Comparison of ENCODE assay signal across 12 cellular contexts in genomic region chr14:99560946-99561683, GRCh38. TPM values are rescaled to one million over a fixed set of nuclear protein-coding genes. Genes with fewer than 3 reads are reported as not detected.
DNase-seq lines count a peak whose midpoint lies in the region; ATAC-seq and TF ChIP-seq lines count a peak whose summit lies in the region.
"Had no signal": no experiment of that assay in that cellular context is flagged by ENCODE, and none has a peak within 500 bp of the region (broad histone marks: within the 10 kb centered on the region; RNA-seq: fewer than 3 reads in every experiment).

No MANE protein-coding gene starts in this region.

- no peak for DNase-seq in Right ventricle myocardium inferior (ENCODE audit: missing footprints)
- DNase-seq in right atrium auricular region (ENCODE audit: low spot score): no peak
- peak; percentile 96 for DNase-seq in cerebellar cortex (ENCODE audit: low spot score)
- peak in 1 of 3 donors; percentile 49 for DNase-seq in mucosa of descending colon
- DNase-seq in NCI-H146 treated with DMSO at 0.1 percent for 48 hours (lab: John Stamatoyannopoulos, UW; ENCODE audit: unreplicated experiment): no peak
- DNase-seq: activated CD8-positive, alpha-beta memory T cell treated with anti-CD3 and anti-CD28 coated beads, Interleukin-2, amount 50 U/mL, for 4 hours; Kasumi-1; T1000 had no signal

- intact Hi-C loops in Right ventricle myocardium inferior (cut with DNase I) (loop anchor here (5.0 kb wide), 1 partner anchor 39 kb away; no protein-coding TSS in a partner anchor), mucosa of descending colon (cut with DNase I, micrococcal nuclease) (no loop called here)

- H3K27me3 ChIP-seq in right atrium auricular region: no peaks in the 10 kb centered on the region
- H3K27me3 ChIP-seq: hepatocyte had no signal

- H3K9me3 ChIP-seq in right atrium auricular region (no peaks in the 10 kb centered on the region), mucosa of descending colon (no peaks in the 10 kb centered on the region)

- no peaks in the 10 kb centered on the region for H3K36me3 ChIP-seq in right atrium auricular region
- no peaks in the 10 kb centered on the region for H3K36me3 ChIP-seq in mucosa of descending colon (ENCODE audit: low read depth)

- peak overlapping the region in 1 of 2 donors; percentile 68 for H3K27ac ChIP-seq in right atrium auricular region
- H3K27ac ChIP-seq: hepatocyte had no signal

- H3K4me3 ChIP-seq in right atrium auricular region (no peak overlapping the region), mucosa of descending colon (no peak overlapping the region)
- H3K4me3 ChIP-seq: hepatocyte had no signal

- no peak for TF ChIP-seq CTCF in right atrium auricular region (IDR thresholded peaks at IDR 0.05)
- TF ChIP-seq CTCF in mucosa of descending colon (IDR thresholded peaks at IDR 0.05): no peak

- ATAC-seq in Right ventricle myocardium inferior (peak; percentile 51), mucosa of descending colon (peak; percentile 10), GM21528 (IDR thresholded peaks at IDR 0.05; ENCODE audit: low FRiP score, unreplicated experiment) (no peak), HG03139 (IDR thresholded peaks at IDR 0.05; ENCODE audit: unreplicated experiment) (no peak), GM21786 (IDR thresholded peaks at IDR 0.05; ENCODE audit: unreplicated experiment) (no peak)

- H3K4me1 ChIP-seq in right atrium auricular region (peaks cover 0 to 50% of the 10 kb centered on the region in 2 donors), mucosa of descending colon (ENCODE audit: low read depth) (peaks cover 30% of the 10 kb centered on the region)

RNA-seq across cellular contexts. Expression of gene CCDC85C, which starts 42.9 kb away (rescaled TPM):
- total RNA-seq in Right ventricle myocardium inferior: 53.1 TPM
- 10 to 100 TPM; 17.1 to 17.7 TPM for total RNA-seq in right atrium auricular region
- 100 to 1,000 TPM in 1 of 3 donors, 10 to 100 TPM in 2; 66.2 to 102 (median 66.2) TPM for total RNA-seq in mucosa of descending colon

Comparison
In these comparisons a context has a peak if more than half of its experiments do, and no peak if none do; other contexts are left out.
1. ATAC-seq: peak in Right ventricle myocardium inferior (single experiment) and mucosa of descending colon (single experiment); none in GM21528 (single experiment), HG03139 (single experiment) and GM21786 (single experiment).